ENCODE assay signal across 32 cellular contexts in genomic region chr9:22976454-22976853, GRCh38.
DNase-seq lines count a peak whose midpoint lies in the region; ATAC-seq, FAIRE-seq and TF ChIP-seq lines count a peak whose summit lies in the region.
"Had no signal": no experiment of that assay in that cellular context is flagged by ENCODE, and none has a peak within 500 bp of the region (broad histone marks: within the 10 kb centered on the region; RNA-seq: fewer than 3 reads in every experiment).

No MANE protein-coding gene starts in this region.

- H3K27me3 Mint-ChIP-seq in astrocyte (ENCODE audit: low read depth, unreplicated experiment) = no peaks in the 10 kb centered on the region
- H3K27me3 Mint-ChIP-seq: activated naive CD4-positive, alpha-beta T cell treated with anti-CD3 and anti-CD28 coated beads, Interleukin-2, amount 50 U/mL, for 24 hours; central memory CD8-positive, alpha-beta T cell; T-helper 17 cell had no signal

- no peak overlapping the region for H3K9ac ChIP-seq in astrocyte (ENCODE audit: low read length)

- peak overlapping the region; percentile 35 for H3K4me2 ChIP-seq in astrocyte (ENCODE audit: low read length)
- H3K4me2 ChIP-seq: hepatocyte had no signal

- H3K27me3 ChIP-seq in astrocyte (ENCODE audit: insufficient read depth, low read length) = no peaks in the 10 kb centered on the region
- H3K27me3 ChIP-seq: dorsolateral prefrontal cortex, hepatocyte, MG63, pancreas, right atrium auricular region, spleen, transverse colon had no signal

- H3K27ac ChIP-seq in astrocyte (ENCODE audit: low read depth, low read length) = peak overlapping the region; percentile 36
- H3K27ac ChIP-seq: dorsolateral prefrontal cortex, hepatocyte, pancreas, right atrium auricular region, RWPE1, SK-N-MC, spleen, transverse colon had no signal

- H3K36me3 ChIP-seq in astrocyte (ENCODE audit: insufficient read depth, low read length) = no peaks in the 10 kb centered on the region
- H3K36me3 ChIP-seq: MG63, pancreas, right atrium auricular region, spleen, transverse colon had no signal

- no peaks in the 10 kb centered on the region for H3K79me2 ChIP-seq in astrocyte (ENCODE audit: insufficient read depth, low read length)
- H3K79me2 ChIP-seq: hepatocyte had no signal

- no peaks in the 10 kb centered on the region for H3K4me1 Mint-ChIP-seq in astrocyte (ENCODE audit: low read depth, unreplicated experiment)
- H3K4me1 Mint-ChIP-seq: activated naive CD4-positive, alpha-beta T cell treated with anti-CD3 and anti-CD28 coated beads, Interleukin-2, amount 50 U/mL, for 24 hours; central memory CD8-positive, alpha-beta T cell; nephron progenitor cell; T-helper 17 cell had no signal

- H3K4me3 ChIP-seq in astrocyte (ENCODE audit: insufficient read depth, low read depth, low read length) (no peak overlapping the region), fibroblast of the aortic adventitia (ENCODE audit: low read depth, low read length) (no peak overlapping the region)
- H3K4me3 ChIP-seq: dorsolateral prefrontal cortex, hepatocyte, MG63, pancreas, right atrium auricular region, SK-N-MC, spleen, transverse colon had no signal

- H3K9me3 Mint-ChIP-seq in astrocyte (ENCODE audit: unreplicated experiment) = no peaks in the 10 kb centered on the region
- H3K9me3 Mint-ChIP-seq: nephron progenitor cell had no signal

- H3K36me3 Mint-ChIP-seq in astrocyte (ENCODE audit: low read depth, unreplicated experiment) = no peaks in the 10 kb centered on the region
- H3K36me3 Mint-ChIP-seq: activated naive CD4-positive, alpha-beta T cell treated with anti-CD3 and anti-CD28 coated beads, Interleukin-2, amount 50 U/mL, for 24 hours had no signal

- no peak overlapping the region for H3K27ac Mint-ChIP-seq in astrocyte (ENCODE audit: unreplicated experiment)
- H3K27ac Mint-ChIP-seq: activated naive CD4-positive, alpha-beta T cell treated with anti-CD3 and anti-CD28 coated beads, Interleukin-2, amount 50 U/mL, for 24 hours; activated T-helper 2 cell treated with anti-CD3 and anti-CD28 coated beads, Interferon-gamma antibody, Interleukin-2, Interleukin-4, amounts not matched to agents 10 μg/mL and 5 μg/mL and 100 μg/mL, durations not matched to agents 14 hours and 24 hours and 36 hours; nephron progenitor cell; T-helper 17 cell had no signal

- peak; percentile 2 for DNase-seq in AG08395 (ENCODE audit: low spot score)
- peak; percentile 63 for DNase-seq in HS-5 (ENCODE audit: low read depth)
- peak; percentile 16 for DNase-seq in astrocyte (ENCODE audit: low read depth)
- DNase-seq in fibroblast of the aortic adventitia (ENCODE audit: low read depth) = peak; percentile 40
- no peak for DNase-seq in NOMO-1 treated with dmso at 0.1 percent for 144 hours (lab: John Stamatoyannopoulos, UW; ENCODE audit: unreplicated experiment)
- DNase-seq in NCI-H526 treated with DMSO at 0.1 percent for 48 hours (lab: John Stamatoyannopoulos, UW) = no peak
- DNase-seq: activated CD4-positive, alpha-beta T cell treated with anti-CD3 and anti-CD28 coated beads, Interleukin-2, amount 50 U/mL, for 48 hours; activated CD8-positive, alpha-beta memory T cell treated with anti-CD3 and anti-CD28 coated beads, Interleukin-2, amount 50 U/mL, for 48 hours; C1 segment of cervical spinal cord; COR-L47; dorsolateral prefrontal cortex; GF-D8; left colon; mammary epithelial cell; MG63; NCI-H2029 treated with DMSO at 0.1 percent for 48 hours; NCI-H2227 treated with DMSO at 0.1 percent for 48 hours; nephron progenitor cell; pancreas; spleen; T-helper 17 cell; transverse colon had no signal

- no peak for TF ChIP-seq CTCF in astrocyte (IDR thresholded peaks at IDR 0.05; ENCODE audit: insufficient read depth, low read depth, low read length)
- TF ChIP-seq CTCF in fibroblast of the aortic adventitia (IDR thresholded peaks at IDR 0.05; ENCODE audit: insufficient read depth, low read length) = no peak

- no peak overlapping the region for H3K4me3 Mint-ChIP-seq in astrocyte (ENCODE audit: unreplicated experiment)
- H3K4me3 Mint-ChIP-seq: activated naive CD4-positive, alpha-beta T cell treated with anti-CD3 and anti-CD28 coated beads, Interleukin-2, amount 50 U/mL, for 24 hours; central memory CD8-positive, alpha-beta T cell; nephron progenitor cell; T-helper 17 cell had no signal

- no peak overlapping the region for H2AFZ ChIP-seq in astrocyte (ENCODE audit: low read depth, low read length)
- H2AFZ ChIP-seq: hepatocyte had no signal

- no peaks in the 10 kb centered on the region for H3K9me3 ChIP-seq in astrocyte (ENCODE audit: insufficient read depth, low read depth, low read length)
- H3K9me3 ChIP-seq: MG63, pancreas, right atrium auricular region, transverse colon had no signal

- peak; percentile 34 for FAIRE-seq in astrocyte (lab: Jason Lieb, UNC)

- ATAC-seq in GM19328 (IDR thresholded peaks at IDR 0.05; ENCODE audit: unreplicated experiment) (no peak), GM18867 (IDR thresholded peaks at IDR 0.05; ENCODE audit: unreplicated experiment) (no peak)
- ATAC-seq: activated CD4-positive, CD25-positive, alpha-beta regulatory T cell treated with anti-CD3 and anti-CD28 coated beads, Interleukin-2, amount 50 U/mL, for 24 hours; left colon; pancreas; T-helper 17 cell had no signal

- H4K20me1 ChIP-seq in astrocyte (ENCODE audit: insufficient read depth, low read length) = no peaks in the 10 kb centered on the region

- no peaks in the 10 kb centered on the region for H3K4me1 ChIP-seq in astrocyte (ENCODE audit: insufficient read depth, low read length)
- H3K4me1 ChIP-seq: pancreas, right atrium auricular region, spleen, transverse colon had no signal

Comparison
In these comparisons a context has a peak if more than half of its experiments do, and no peak if none do; other contexts are left out.
1. DNase-seq: peak in AG08395 (single experiment), HS-5 (single experiment), astrocyte (single experiment) and fibroblast of the aortic adventitia (single experiment); none in NOMO-1 treated with dmso at 0.1 percent for 144 hours (single experiment) and NCI-H526 treated with DMSO at 0.1 percent for 48 hours (single experiment).